Comparison of ENCODE assay signal across 8 cellular contexts in the genomic region with DNA sequence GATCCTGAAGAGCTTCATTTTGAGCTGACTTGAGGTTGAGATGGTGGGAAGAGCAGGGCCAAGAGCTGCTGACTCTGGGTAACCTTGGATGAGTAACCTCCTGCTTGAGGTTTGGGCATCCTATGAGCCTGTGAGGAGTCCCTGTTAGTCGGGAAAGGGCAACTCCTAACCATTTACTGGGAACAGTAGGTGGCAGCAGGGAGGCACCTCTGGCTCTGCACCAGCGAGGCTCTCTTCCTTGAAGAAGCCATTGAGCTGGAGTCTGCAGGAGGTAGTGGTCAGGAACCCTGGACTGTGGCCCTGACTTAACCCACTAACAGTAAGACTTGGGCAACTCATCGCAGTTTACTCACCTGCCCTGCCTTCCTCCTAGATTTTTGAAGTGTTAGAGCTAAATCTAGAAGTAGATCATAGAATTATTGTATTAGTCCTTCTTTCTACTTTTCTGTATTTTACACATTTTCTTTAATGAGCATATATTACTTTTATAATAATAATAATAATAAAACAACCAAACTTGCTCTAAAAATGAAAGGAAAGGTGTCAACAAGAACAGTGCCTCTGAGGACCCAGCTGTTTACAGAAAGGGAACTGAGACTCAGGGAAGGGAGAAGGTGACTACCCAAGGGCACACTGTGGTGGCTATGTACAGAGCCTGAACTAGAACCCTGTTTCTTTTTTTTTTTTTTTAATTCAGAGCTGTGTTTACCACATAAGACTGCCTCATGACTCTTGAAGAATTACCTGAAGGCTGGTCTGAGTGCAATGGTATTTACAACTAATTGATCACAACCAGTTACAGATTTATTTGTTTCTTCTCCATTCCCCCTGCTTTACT. TPM values are rescaled to one million over a fixed set of nuclear protein-coding genes. Genes with fewer than 3 reads are reported as not detected.
A peak's percentile ranks its signal among the peaks of the same experiment; 100 is the strongest.
DNase-seq lines count a peak whose midpoint lies in the region; ATAC-seq and TF ChIP-seq lines count a peak whose summit lies in the region.

No MANE protein-coding gene starts in this region.

- POLR2A ChIA-PET in SK-N-SH (lab: Yijun Ruan, JAX) = no interaction called here

- TF ChIP-seq CTCF in DND-41 (IDR thresholded peaks at IDR 0.05; ENCODE audit: borderline replicate concordance, extremely low read depth, low read length, poor library complexity, severe bottlenecking) (peak; percentile 89), Loucy (conservative IDR thresholded peaks at IDR 0.05; ENCODE audit: low read length) (peak; percentile 83), SK-N-SH (IDR thresholded peaks at IDR 0.05) (peak; percentile 55), cardiac muscle cell (IDR thresholded peaks at IDR 0.05; ENCODE audit: low read depth, low read length) (peak; percentile 87), progenitor cell of endocrine pancreas (IDR thresholded peaks at IDR 0.05; ENCODE audit: unreplicated experiment) (peak; percentile 74), vagina (IDR thresholded peaks at IDR 0.05) (peak; percentile 31 to 63 (median 61))

- intact Hi-C loops in vagina (cut with DNase I) = loop anchor here (10.0 kb wide), 1 partner anchor 198 kb away; a partner anchor contains a TSS

- H2AFZ ChIP-seq in DND-41 (ENCODE audit: low read depth, low read length) (0 out of 2 replicates have a peak overlapping the region, but pooled peaks have one; percentile 11), Loucy (ENCODE audit: low read length) (no peak overlapping the region; the same call in 1 of the 2 replicates), SK-N-SH (ENCODE audit: low read depth) (no peak overlapping the region)

- H4K20me1 ChIP-seq in DND-41 (ENCODE audit: insufficient read depth, low read length) = no peaks in the 10 kb centered on the region
- H4K20me1 ChIP-seq in Loucy (ENCODE audit: insufficient read depth, low read length, poor library complexity, severe bottlenecking) = no peaks in the 10 kb centered on the region
- no peaks in the 10 kb centered on the region for H4K20me1 ChIP-seq in SK-N-SH (ENCODE audit: insufficient read depth)

- H3K9me3 Mint-ChIP-seq in activated naive CD8-positive, alpha-beta T cell treated with anti-CD3 and anti-CD28 coated beads for 36 hours = no peaks in the 10 kb centered on the region
- no peaks in the 10 kb centered on the region for H3K9me3 Mint-ChIP-seq in progenitor cell of endocrine pancreas (ENCODE audit: low read depth)

- H3K27ac ChIP-seq in DND-41 (ENCODE audit: low read length) = no peak overlapping the region
- H3K27ac ChIP-seq in SK-N-SH (ENCODE audit: low read depth in 2 of 2, low read length in 1 of 2) = no peak overlapping the region
- no peak overlapping the region for H3K27ac ChIP-seq in cardiac muscle cell
- no peak overlapping the region for H3K27ac ChIP-seq in vagina

- no peak for TF ChIP-seq POLR2A in vagina (IDR thresholded peaks at IDR 0.05)

- no peak for TF ChIP-seq EP300 in SK-N-SH (IDR thresholded peaks at IDR 0.05; ENCODE audit: borderline replicate concordance in 1 of 2, low read depth in 1 of 2, low read length in 1 of 2)

- H3F3A ChIP-seq in Loucy (ENCODE audit: low read depth) = no peaks in the 10 kb centered on the region
- no peaks in the 10 kb centered on the region for H3F3A ChIP-seq in SK-N-SH (replicated peaks; ENCODE audit: insufficient read depth)

- peaks cover 5% of the 10 kb centered on the region for H3K4me1 Mint-ChIP-seq in activated naive CD8-positive, alpha-beta T cell treated with anti-CD3 and anti-CD28 coated beads for 36 hours
- peaks cover 5% of the 10 kb centered on the region for H3K4me1 Mint-ChIP-seq in progenitor cell of endocrine pancreas (ENCODE audit: low read depth)

- H3K9me3 ChIP-seq in DND-41 (ENCODE audit: insufficient read depth, low read length, severe bottlenecking) (no peaks in the 10 kb centered on the region), Loucy (ENCODE audit: insufficient read depth, low read depth, low read length) (no peaks in the 10 kb centered on the region), SK-N-SH (no peaks in the 10 kb centered on the region), cardiac muscle cell (ENCODE audit: low read depth) (no peaks in the 10 kb centered on the region), vagina (no peaks in the 10 kb centered on the region)

- peak; percentile 68 for DNase-seq in DND-41
- peak; percentile 55 for DNase-seq in SK-N-SH
- DNase-seq in activated naive CD8-positive, alpha-beta T cell treated with anti-CD3 and anti-CD28 coated beads for 36 hours = peak; percentile 39
- peak; percentile 82 to 88 for DNase-seq in cardiac muscle cell (ENCODE audit: low read depth in 1 of 2, low spot score in 1 of 2)
- peak; percentile 54 for DNase-seq in progenitor cell of endocrine pancreas (ENCODE audit: low spot score, unreplicated experiment)
- DNase-seq in vagina (ENCODE audit: extremely low spot score in 2 of 2) = no peak

- H3K4me2 ChIP-seq in DND-41 (ENCODE audit: insufficient read depth, low read length) = no peak overlapping the region
- no peak overlapping the region for H3K4me2 ChIP-seq in Loucy (ENCODE audit: low read depth, low read length, poor library complexity, severe bottlenecking)
- H3K4me2 ChIP-seq in SK-N-SH = no peak overlapping the region

- H3K4me3 ChIP-seq in DND-41 (ENCODE audit: low read depth in 1 of 2, low read length in 2 of 2) (no peak overlapping the region), Loucy (ENCODE audit: low read length, poor library complexity, severe bottlenecking) (no peak overlapping the region), SK-N-SH (ENCODE audit: low read depth in 2 of 2, low read length in 1 of 2) (peak overlapping the region in 1 of 2 experiments; percentile 19; a peak in 1 of 4 replicates), cardiac muscle cell (no peak overlapping the region), vagina (no peak overlapping the region)

- H3K9me2 ChIP-seq in Loucy (replicated peaks; ENCODE audit: low read depth, low read length) = no peaks in the 10 kb centered on the region
- no peaks in the 10 kb centered on the region for H3K9me2 ChIP-seq in SK-N-SH

- CTCF ChIA-PET in SK-N-SH (lab: Yijun Ruan, JAX) = interaction anchor here (0.6 to 2.5 kb wide), 23 partner anchors 11 to 301 kb away, joined by 3 to 19 read pairs (median 3); no protein-coding TSS in a partner anchor

- H3K4me3 Mint-ChIP-seq in activated naive CD8-positive, alpha-beta T cell treated with anti-CD3 and anti-CD28 coated beads for 36 hours = no peak overlapping the region
- no peak overlapping the region for H3K4me3 Mint-ChIP-seq in progenitor cell of endocrine pancreas (ENCODE audit: low read depth)

- H3K27me3 ChIP-seq in DND-41 (ENCODE audit: insufficient read depth, low read length, poor library complexity) (peaks cover 14% of the 10 kb centered on the region), Loucy (ENCODE audit: insufficient read depth, low read length, poor library complexity, severe bottlenecking) (no peaks in the 10 kb centered on the region), SK-N-SH (ENCODE audit: insufficient read depth) (no peaks in the 10 kb centered on the region; the same call in 1 of the 2 replicates), cardiac muscle cell (peaks cover 11% of the 10 kb centered on the region), vagina (no peaks in the 10 kb centered on the region)

- H3K9ac ChIP-seq in DND-41 (ENCODE audit: low read depth, low read length) = no peak overlapping the region
- H3K9ac ChIP-seq in Loucy (ENCODE audit: low read depth, low read length, poor library complexity, severe bottlenecking) = no peak overlapping the region
- H3K9ac ChIP-seq in SK-N-SH = no peak overlapping the region

- ATAC-seq in DND-41 (ENCODE audit: insufficient read depth, low read depth) (peak; percentile 99), GM21723 (IDR thresholded peaks at IDR 0.05; ENCODE audit: unreplicated experiment) (peak; percentile 72)

- 20% methylated on average over 1 of the region's 3 CpGs for WGBS in SK-N-SH (ENCODE audit: low lambda C conversion rate)

- H3K79me2 ChIP-seq in DND-41 (ENCODE audit: insufficient read depth, low read length) (no peaks in the 10 kb centered on the region), Loucy (ENCODE audit: insufficient read depth, low read length) (no peaks in the 10 kb centered on the region), SK-N-SH (ENCODE audit: insufficient read depth) (no peaks in the 10 kb centered on the region)

- TF ChIP-seq RAD21 in SK-N-SH (IDR thresholded peaks at IDR 0.05; ENCODE audit: low read length) = peak; percentile 65

- H3K36me3 Mint-ChIP-seq in activated naive CD8-positive, alpha-beta T cell treated with anti-CD3 and anti-CD28 coated beads for 36 hours = no peaks in the 10 kb centered on the region
- no peaks in the 10 kb centered on the region for H3K36me3 Mint-ChIP-seq in progenitor cell of endocrine pancreas (ENCODE audit: insufficient read depth)

- H3K27me3 Mint-ChIP-seq in activated naive CD8-positive, alpha-beta T cell treated with anti-CD3 and anti-CD28 coated beads for 36 hours = no peaks in the 10 kb centered on the region
- peaks cover 23% of the 10 kb centered on the region for H3K27me3 Mint-ChIP-seq in progenitor cell of endocrine pancreas

- H3K36me3 ChIP-seq in DND-41 (ENCODE audit: insufficient read depth, low read length) (no peaks in the 10 kb centered on the region), Loucy (ENCODE audit: insufficient read depth, low read length) (no peaks in the 10 kb centered on the region), SK-N-SH (replicated peaks in 1 of 2; ENCODE audit: control insufficient read depth in 1 of 2, insufficient read depth in 2 of 2, low read length in 1 of 2) (no peaks in the 10 kb centered on the region), cardiac muscle cell (no peaks in the 10 kb centered on the region), vagina (no peaks in the 10 kb centered on the region)

- H3K27ac Mint-ChIP-seq in activated naive CD8-positive, alpha-beta T cell treated with anti-CD3 and anti-CD28 coated beads for 36 hours = no peak overlapping the region
- H3K27ac Mint-ChIP-seq in progenitor cell of endocrine pancreas = no peak overlapping the region

- H3K4me1 ChIP-seq in DND-41 (ENCODE audit: insufficient read depth, low read length) = no peaks in the 10 kb centered on the region
- H3K4me1 ChIP-seq in Loucy (ENCODE audit: insufficient read depth, low read length, poor library complexity, severe bottlenecking) = no peaks in the 10 kb centered on the region
- H3K4me1 ChIP-seq in SK-N-SH (ENCODE audit: control insufficient read depth in 1 of 2, insufficient read depth in 2 of 2, low read depth in 1 of 2, low read length in 1 of 2) = no peaks in the 10 kb centered on the region
- no peaks in the 10 kb centered on the region for H3K4me1 ChIP-seq in cardiac muscle cell (ENCODE audit: low read depth)
- no peaks in the 10 kb centered on the region for H3K4me1 ChIP-seq in vagina

RNA-seq across cellular contexts. Expression of a gene that starts 47.5 kb away (rescaled TPM):
- polyA plus RNA-seq in SK-N-SH (2012; rRNA removed) (not detected in 2 replicates), cardiac muscle cell (3.3 and 5.6 TPM in 2 replicates)
- 0.01 and 0.04 TPM in 2 replicates for polyA plus RNA-seq in SK-N-SH (2012; cell fraction: cytosol; rRNA removed)
- polyA plus RNA-seq in SK-N-SH (2012; cell fraction: nucleus; rRNA removed) = 0.05 and 0.18 TPM in 2 replicates
- total RNA-seq in activated naive CD8-positive, alpha-beta T cell treated with anti-CD3 and anti-CD28 coated beads for 36 hours = 10 to 100 TPM; 23.4 to 28.8 TPM
- total RNA-seq in cardiac muscle cell (1.1 and 17.8 TPM in 2 replicates), progenitor cell of endocrine pancreas (1.0 and 1.5 TPM in 2 replicates), vagina (6.4 TPM)

RNA-seq across cellular contexts. Expression of a gene that starts 53.7 kb away (rescaled TPM):
- polyA plus RNA-seq in SK-N-SH (2012; rRNA removed) (1.8 and 2.0 TPM in 2 replicates), cardiac muscle cell (10.3 and 11.5 TPM in 2 replicates)
- polyA plus RNA-seq in SK-N-SH (2012; cell fraction: cytosol; rRNA removed) = 1.3 and 1.4 TPM in 2 replicates
- 1.6 and 2.2 TPM in 2 replicates for polyA plus RNA-seq in SK-N-SH (2012; cell fraction: nucleus; rRNA removed)
- total RNA-seq in activated naive CD8-positive, alpha-beta T cell treated with anti-CD3 and anti-CD28 coated beads for 36 hours = 10 to 100 TPM; 14.4 to 15.8 TPM
- total RNA-seq in cardiac muscle cell (14.8 and 19.3 TPM in 2 replicates), progenitor cell of endocrine pancreas (23.3 and 24.2 TPM in 2 replicates), vagina (8.8 TPM)

RNA-seq across cellular contexts. Expression of a gene that starts 58.1 kb away (rescaled TPM):
- 273 and 282 TPM in 2 replicates for polyA plus RNA-seq in SK-N-SH (2012; rRNA removed)
- 227 and 250 TPM in 2 replicates for polyA plus RNA-seq in SK-N-SH (2012; cell fraction: cytosol; rRNA removed)
- polyA plus RNA-seq in SK-N-SH (2012; cell fraction: nucleus; rRNA removed) = 109 and 112 TPM in 2 replicates
- total RNA-seq in activated naive CD8-positive, alpha-beta T cell treated with anti-CD3 and anti-CD28 coated beads for 36 hours = 100 to 1,000 TPM; 339 to 357 TPM
- 112 and 149 TPM in 2 replicates for total RNA-seq in cardiac muscle cell
- polyA plus RNA-seq in cardiac muscle cell = 246 and 273 TPM in 2 replicates
- total RNA-seq in progenitor cell of endocrine pancreas = 119 and 129 TPM in 2 replicates
- total RNA-seq in vagina = 113 TPM

Comparison
In these comparisons a context has a peak if more than half of its experiments do, and no peak if none do; other contexts are left out.
1. DNase-seq: peak in DND-41 (single experiment), SK-N-SH (single experiment), activated naive CD8-positive, alpha-beta T cell treated with anti-CD3 and anti-CD28 coated beads for 36 hours (single experiment), cardiac muscle cell (2 of 2) and progenitor cell of endocrine pancreas (single experiment); none in vagina (0 of 2).
2. Peak in every context shown above with its lines, with median percentiles within 50 percentile points of each other: CTCF ChIP-seq.